In the genomic region with DNA sequence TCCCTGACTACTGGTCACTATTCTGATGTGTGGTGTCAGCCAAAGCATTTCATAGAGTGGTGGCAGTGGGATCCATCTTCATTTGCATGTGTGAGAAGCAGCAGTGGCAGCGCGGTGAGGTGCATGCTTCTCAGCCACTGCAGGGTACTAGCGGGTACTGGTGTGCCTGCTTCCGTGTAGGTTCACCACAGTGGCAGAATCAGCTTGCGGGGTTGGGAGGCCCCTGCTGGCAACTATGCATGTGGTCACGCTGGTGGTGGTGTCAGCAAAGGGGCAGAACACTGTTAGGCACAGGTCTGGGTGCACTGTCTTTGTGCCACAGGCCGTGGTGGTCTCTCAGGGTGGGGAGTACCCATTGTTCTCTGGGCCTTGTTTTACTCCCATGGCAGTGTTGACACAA, we compare ENCODE assay signal across 25 cellular contexts.
"Had no signal": no experiment of that assay in that cellular context is flagged by ENCODE, and none has a peak within 500 bp of the region (broad histone marks: within the 10 kb centered on the region; RNA-seq: fewer than 3 reads in every experiment).

No MANE protein-coding gene starts in this region.

- H3K4me3 ChIP-seq: K562, Peyer's patch, SJSA1, SK-N-MC had no signal

- DNase-seq: Kasumi-1; MM.1S; NCI-H1092 treated with DMSO at 0.1 percent for 48 hours; NCI-H1436; NCI-H187; NCI-H2029; NCI-H2081 treated with DMSO at 0.1 percent for 48 hours; NCI-H2171; NCI-H226; NCI-H446; NCI-H510A; NCI-H524 treated with DMSO at 0.1 percent for 48 hours; NCI-H69; NCI-H774; NK-92 treated with Interleukin-12 subunit alpha and Interleukin-12 subunit beta, amount 100 ng/mL, for 24 hours; PC-3; Peyer's patch; SIG-M5 had no signal

- H3K27me3 Mint-ChIP-seq: IgD-negative memory B cell had no signal

- H3K4me1 ChIP-seq: Peyer's patch, SJSA1 had no signal

- H3K9ac ChIP-seq: KMS-11 had no signal

- H3K27ac ChIP-seq: HL-60, KMS-11, Peyer's patch, SJSA1, SK-N-MC had no signal

- H3K27me3 ChIP-seq: Peyer's patch, SJSA1 had no signal

- H3K9me3 ChIP-seq: Peyer's patch, SJSA1 had no signal

- H3K36me3 ChIP-seq: Peyer's patch, SJSA1 had no signal

- H3K4me2 ChIP-seq: KMS-11 had no signal

- H3K36me3 Mint-ChIP-seq: IgD-negative memory B cell had no signal

- H3K4me1 Mint-ChIP-seq: IgD-negative memory B cell had no signal

- H3K4me3 Mint-ChIP-seq: IgD-negative memory B cell had no signal

- ATAC-seq: K562, PC-3, Right ventricle myocardium inferior had no signal

- H3K27ac Mint-ChIP-seq: IgD-negative memory B cell had no signal
